In the genomic region with DNA sequence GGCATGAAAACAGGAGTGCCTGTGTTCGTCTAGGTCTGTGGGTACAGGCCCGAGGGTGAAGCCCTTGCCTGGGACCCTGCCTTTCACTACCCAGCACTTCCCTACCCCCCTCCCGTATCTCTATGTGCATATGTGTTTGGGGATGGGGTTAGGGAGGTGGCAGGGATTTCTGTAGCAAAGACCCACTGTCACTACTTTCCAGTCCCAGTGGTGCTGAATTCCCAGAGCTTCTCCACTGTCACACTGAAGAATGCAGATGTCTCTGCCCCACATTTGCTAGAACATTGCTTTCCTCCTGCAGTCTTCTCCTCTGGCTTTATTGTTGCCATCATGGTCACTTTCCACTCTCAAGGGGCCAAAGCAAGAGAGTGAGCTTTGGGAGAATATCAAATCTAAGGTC, we compare ENCODE assay signal across 4 cellular contexts.
TF ChIP-seq lines count a peak whose summit lies in the region.

No MANE protein-coding gene starts in this region.

TF ChIP-seq in SK-N-SH, 30 proteins besides CTCF, POLR2A, EP300 and RAD21:
- TF ChIP-seq, protein P1, sequence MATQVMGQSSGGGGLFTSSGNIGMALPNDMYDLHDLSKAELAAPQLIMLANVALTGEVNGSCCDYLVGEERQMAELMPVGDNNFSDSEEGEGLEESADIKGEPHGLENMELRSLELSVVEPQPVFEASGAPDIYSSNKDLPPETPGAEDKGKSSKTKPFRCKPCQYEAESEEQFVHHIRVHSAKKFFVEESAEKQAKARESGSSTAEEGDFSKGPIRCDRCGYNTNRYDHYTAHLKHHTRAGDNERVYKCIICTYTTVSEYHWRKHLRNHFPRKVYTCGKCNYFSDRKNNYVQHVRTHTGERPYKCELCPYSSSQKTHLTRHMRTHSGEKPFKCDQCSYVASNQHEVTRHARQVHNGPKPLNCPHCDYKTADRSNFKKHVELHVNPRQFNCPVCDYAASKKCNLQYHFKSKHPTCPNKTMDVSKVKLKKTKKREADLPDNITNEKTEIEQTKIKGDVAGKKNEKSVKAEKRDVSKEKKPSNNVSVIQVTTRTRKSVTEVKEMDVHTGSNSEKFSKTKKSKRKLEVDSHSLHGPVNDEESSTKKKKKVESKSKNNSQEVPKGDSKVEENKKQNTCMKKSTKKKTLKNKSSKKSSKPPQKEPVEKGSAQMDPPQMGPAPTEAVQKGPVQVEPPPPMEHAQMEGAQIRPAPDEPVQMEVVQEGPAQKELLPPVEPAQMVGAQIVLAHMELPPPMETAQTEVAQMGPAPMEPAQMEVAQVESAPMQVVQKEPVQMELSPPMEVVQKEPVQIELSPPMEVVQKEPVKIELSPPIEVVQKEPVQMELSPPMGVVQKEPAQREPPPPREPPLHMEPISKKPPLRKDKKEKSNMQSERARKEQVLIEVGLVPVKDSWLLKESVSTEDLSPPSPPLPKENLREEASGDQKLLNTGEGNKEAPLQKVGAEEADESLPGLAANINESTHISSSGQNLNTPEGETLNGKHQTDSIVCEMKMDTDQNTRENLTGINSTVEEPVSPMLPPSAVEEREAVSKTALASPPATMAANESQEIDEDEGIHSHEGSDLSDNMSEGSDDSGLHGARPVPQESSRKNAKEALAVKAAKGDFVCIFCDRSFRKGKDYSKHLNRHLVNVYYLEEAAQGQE (IDR thresholded peaks at IDR 0.05; ENCODE audit: low read depth, low read length): 0 out of 2 replicates have a peak, but pooled peaks have one; percentile 49
- TF ChIP-seq FOSL2 (IDR thresholded peaks at IDR 0.05; ENCODE audit: borderline replicate concordance, low read depth): no peak

TF ChIP-seq in SK-N-SH treated with all-trans-retinoic acid at 6 μM for 48 hours, 23 proteins besides CTCF, POLR2A, EP300 and RAD21:
- TF ChIP-seq, protein P2, sequence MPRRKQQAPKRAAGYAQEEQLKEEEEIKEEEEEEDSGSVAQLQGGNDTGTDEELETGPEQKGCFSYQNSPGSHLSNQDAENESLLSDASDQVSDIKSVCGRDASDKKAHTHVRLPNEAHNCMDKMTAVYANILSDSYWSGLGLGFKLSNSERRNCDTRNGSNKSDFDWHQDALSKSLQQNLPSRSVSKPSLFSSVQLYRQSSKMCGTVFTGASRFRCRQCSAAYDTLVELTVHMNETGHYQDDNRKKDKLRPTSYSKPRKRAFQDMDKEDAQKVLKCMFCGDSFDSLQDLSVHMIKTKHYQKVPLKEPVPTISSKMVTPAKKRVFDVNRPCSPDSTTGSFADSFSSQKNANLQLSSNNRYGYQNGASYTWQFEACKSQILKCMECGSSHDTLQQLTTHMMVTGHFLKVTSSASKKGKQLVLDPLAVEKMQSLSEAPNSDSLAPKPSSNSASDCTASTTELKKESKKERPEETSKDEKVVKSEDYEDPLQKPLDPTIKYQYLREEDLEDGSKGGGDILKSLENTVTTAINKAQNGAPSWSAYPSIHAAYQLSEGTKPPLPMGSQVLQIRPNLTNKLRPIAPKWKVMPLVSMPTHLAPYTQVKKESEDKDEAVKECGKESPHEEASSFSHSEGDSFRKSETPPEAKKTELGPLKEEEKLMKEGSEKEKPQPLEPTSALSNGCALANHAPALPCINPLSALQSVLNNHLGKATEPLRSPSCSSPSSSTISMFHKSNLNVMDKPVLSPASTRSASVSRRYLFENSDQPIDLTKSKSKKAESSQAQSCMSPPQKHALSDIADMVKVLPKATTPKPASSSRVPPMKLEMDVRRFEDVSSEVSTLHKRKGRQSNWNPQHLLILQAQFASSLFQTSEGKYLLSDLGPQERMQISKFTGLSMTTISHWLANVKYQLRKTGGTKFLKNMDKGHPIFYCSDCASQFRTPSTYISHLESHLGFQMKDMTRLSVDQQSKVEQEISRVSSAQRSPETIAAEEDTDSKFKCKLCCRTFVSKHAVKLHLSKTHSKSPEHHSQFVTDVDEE (CRISPR knock-in tag; IDR thresholded peaks at IDR 0.05): no peak
- TF ChIP-seq PPARA (CRISPR knock-in tag; IDR thresholded peaks at IDR 0.05; ENCODE audit: borderline replicate concordance): no peak
- no peak for TF ChIP-seq OSR1 (CRISPR knock-in tag; IDR thresholded peaks at IDR 0.05)
- TF ChIP-seq, protein P3, sequence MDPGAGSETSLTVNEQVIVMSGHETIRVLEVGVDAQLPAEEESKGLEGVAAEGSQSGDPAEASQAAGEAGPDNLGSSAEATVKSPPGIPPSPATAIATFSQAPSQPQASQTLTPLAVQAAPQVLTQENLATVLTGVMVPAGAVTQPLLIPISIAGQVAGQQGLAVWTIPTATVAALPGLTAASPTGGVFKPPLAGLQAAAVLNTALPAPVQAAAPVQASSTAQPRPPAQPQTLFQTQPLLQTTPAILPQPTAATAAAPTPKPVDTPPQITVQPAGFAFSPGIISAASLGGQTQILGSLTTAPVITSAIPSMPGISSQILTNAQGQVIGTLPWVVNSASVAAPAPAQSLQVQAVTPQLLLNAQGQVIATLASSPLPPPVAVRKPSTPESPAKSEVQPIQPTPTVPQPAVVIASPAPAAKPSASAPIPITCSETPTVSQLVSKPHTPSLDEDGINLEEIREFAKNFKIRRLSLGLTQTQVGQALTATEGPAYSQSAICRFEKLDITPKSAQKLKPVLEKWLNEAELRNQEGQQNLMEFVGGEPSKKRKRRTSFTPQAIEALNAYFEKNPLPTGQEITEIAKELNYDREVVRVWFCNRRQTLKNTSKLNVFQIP (CRISPR knock-in tag; IDR thresholded peaks at IDR 0.05; ENCODE audit: borderline replicate concordance, low read depth): no peak
- TF ChIP-seq CSDC2 (CRISPR knock-in tag; IDR thresholded peaks at IDR 0.05): no peak
- no peak for TF ChIP-seq BACH2 (CRISPR knock-in tag; IDR thresholded peaks at IDR 0.05; ENCODE audit: borderline replicate concordance)
- TF ChIP-seq TCF4 (CRISPR knock-in tag; IDR thresholded peaks at IDR 0.05; ENCODE audit: borderline replicate concordance): no peak

TF ChIP-seq in HEK293, 187 proteins besides CTCF, POLR2A, EP300 and RAD21:
- no peak for TF ChIP-seq KLF1 (tag by site-specific recombination; IDR thresholded peaks at IDR 0.05)
- TF ChIP-seq, protein P1 (tag by site-specific recombination; IDR thresholded peaks at IDR 0.05): peak; percentile 75

TF ChIP-seq in H1, 55 proteins besides CTCF, POLR2A, EP300 and RAD21:
- TF ChIP-seq BACH1 (IDR thresholded peaks at IDR 0.05; ENCODE audit: low read length): peak; percentile 87
- no peak for TF ChIP-seq SP2 (IDR thresholded peaks at IDR 0.05; ENCODE audit: low read length)
- no peak for TF ChIP-seq TCF12 (IDR thresholded peaks at IDR 0.05; ENCODE audit: low read depth, low read length)
- no peak for TF ChIP-seq SP1 (IDR thresholded peaks at IDR 0.05; ENCODE audit: low read depth, low read length)
- TF ChIP-seq MAFK (IDR thresholded peaks at IDR 0.05; ENCODE audit: low read depth, low read length): peak; percentile 22; the same call in 1 of the 2 replicates
- no peak for TF ChIP-seq KDM1A (IDR thresholded peaks at IDR 0.05; ENCODE audit: borderline replicate concordance, low read length)
- no peak for TF ChIP-seq TEAD4 (IDR thresholded peaks at IDR 0.05; ENCODE audit: low read depth, low read length)
- TF ChIP-seq, protein P4, sequence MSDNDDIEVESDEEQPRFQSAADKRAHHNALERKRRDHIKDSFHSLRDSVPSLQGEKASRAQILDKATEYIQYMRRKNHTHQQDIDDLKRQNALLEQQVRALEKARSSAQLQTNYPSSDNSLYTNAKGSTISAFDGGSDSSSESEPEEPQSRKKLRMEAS (IDR thresholded peaks at IDR 0.05): no peak
- no peak for TF ChIP-seq CTBP2 (IDR thresholded peaks at IDR 0.05; ENCODE audit: borderline replicate concordance, insufficient read depth, insufficient read length, low read length)
